ENCODE assay signal across 22 cellular contexts in genomic region chr4:174707897-174708296, GRCh38.
"Had no signal": no experiment of that assay in that cellular context is flagged by ENCODE, and none has a peak within 500 bp of the region (broad histone marks: within the 10 kb centered on the region; RNA-seq: fewer than 3 reads in every experiment).

No MANE protein-coding gene starts in this region.

- H3K9me3 ChIP-seq: Peyer's patch had no signal

- H3K4me3 ChIP-seq: Peyer's patch had no signal

- H3K27me3 ChIP-seq: Peyer's patch had no signal

- H3K27ac ChIP-seq: Peyer's patch, RWPE1 had no signal

- ATAC-seq: activated CD8-positive, alpha-beta memory T cell treated with anti-CD3 and anti-CD28 coated beads, Interleukin-2, amount 10 ng/mL, durations not matched to agents 7 days and 5 days; T-helper 17 cell had no signal

- H3K4me1 ChIP-seq: Peyer's patch had no signal

- H3K36me3 ChIP-seq: Peyer's patch had no signal

- DNase-seq: activated B cell treated with CpG ODN at 0.5 μM for 24 hours; activated CD4-positive, alpha-beta T cell treated with anti-CD3 and anti-CD28 coated beads for 1 hour; activated CD4-positive, alpha-beta T cell treated with anti-CD3 and anti-CD28 coated beads, Interleukin-2, amount 10 ng/mL, durations not matched to agents 24 days and 14 days; activated CD8-positive, alpha-beta memory T cell treated with anti-CD3 and anti-CD28 coated beads, Interleukin-2, amount 10 ng/mL, durations not matched to agents 7 days and 5 days; activated effector memory CD4-positive, alpha-beta T cell treated with anti-CD3 and anti-CD28 coated beads, Interleukin-2, amount 50 U/mL, for 16 hours; activated naive CD8-positive, alpha-beta T cell treated with anti-CD3 and anti-CD28 coated beads, Interleukin-2, amount 50 U/mL, for 24 hours; activated T-cell treated with anti-CD3 and anti-CD28 coated beads, Interleukin-2, amount 50 U/mL, for 4 hours; amygdala; Kasumi-1; KBM-7; NCI-H1048; NCI-H1930; NCI-H2171; NCI-H2227 treated with DMSO at 0.1 percent for 48 hours; NCI-H446 treated with DMSO at 0.1 percent for 48 hours; NCI-H524 treated with DMSO at 0.1 percent for 48 hours; NCI-H774; Peyer's patch; SHP77 treated with DMSO at 0.1 percent for 48 hours; T-helper 17 cell; T-helper 9 cell had no signal
